ENCODE assay signal across 8 cellular contexts in the genomic region with DNA sequence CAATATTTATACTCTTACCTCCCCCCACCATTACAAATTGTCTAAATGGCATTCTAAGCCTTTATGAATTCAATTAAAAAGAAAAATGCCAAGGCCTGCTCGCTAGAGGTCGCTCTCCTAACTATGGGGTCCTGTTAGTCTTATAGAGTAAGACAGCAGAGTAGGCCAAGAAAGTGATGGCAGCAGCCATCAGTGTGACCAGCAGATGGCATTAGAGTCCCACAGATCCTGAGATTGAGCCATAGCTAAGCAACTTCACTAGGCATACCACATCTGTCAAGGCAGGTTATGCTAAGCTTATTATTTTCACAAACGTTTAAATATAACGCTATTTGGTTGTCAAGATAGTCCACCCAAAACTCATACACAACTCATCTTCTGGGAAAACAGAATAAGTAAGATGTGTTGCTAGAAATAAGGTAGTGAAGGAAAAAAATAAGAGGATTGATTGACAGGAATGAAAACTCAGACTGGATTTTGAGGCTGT.
DNase-seq lines count a peak whose midpoint lies in the region; ATAC-seq and TF ChIP-seq lines count a peak whose summit lies in the region.

No MANE protein-coding gene starts in this region.

- in situ Hi-C loops in brain microvascular endothelial cell (cut with HindIII; ENCODE audit: low pct_ligation_motif_present, low sequenced_read_pairs): no loop called here

- DNase-seq in AML-193 (lab: John Stamatoyannopoulos, UW): peak; percentile 96 to 99
- peak; percentile 94 for DNase-seq in NCI-H2171 treated with DMSO at 0.1 percent for 48 hours (lab: John Stamatoyannopoulos, UW)
- DNase-seq in UCSD-AML1 (lab: John Stamatoyannopoulos, UW; ENCODE audit: unreplicated experiment): peak; percentile 86
- DNase-seq in brain microvascular endothelial cell: peak; percentile 97
- DNase-seq in iPS-NIHi11 (ENCODE audit: low spot score): peak; percentile 95
- DNase-seq in stimulated activated CD4-positive, alpha-beta T cell treated with anti-CD3 and anti-CD28 coated beads, Interleukin-12 subunit alpha, Interleukin-12 subunit beta, amount 100 ng/mL, for 48 hours (ENCODE audit: low read depth in 2 of 3, low spot score in 1 of 3): peak; percentile 79 to 89 (median 80)

- peak; percentile 100 for TF ChIP-seq CTCF in brain microvascular endothelial cell (IDR thresholded peaks at IDR 0.05; ENCODE audit: low read depth, low read length, missing control alignments)

- H3K27ac ChIP-seq in brain microvascular endothelial cell: no peak overlapping the region

- H3K27me3 ChIP-seq in brain microvascular endothelial cell (replicated peaks): no peaks in the 10 kb centered on the region

- no peaks in the 10 kb centered on the region for H3K36me3 ChIP-seq in brain microvascular endothelial cell (replicated peaks)

- ATAC-seq in GM19025 (IDR thresholded peaks at IDR 0.05; ENCODE audit: low read depth, unreplicated experiment) (peak; percentile 99), HG03139 (IDR thresholded peaks at IDR 0.05; ENCODE audit: unreplicated experiment) (peak; percentile 100)

- H3K4me3 ChIP-seq in brain microvascular endothelial cell (ENCODE audit: low read depth, low read length): no peak overlapping the region
